Comparison of ENCODE assay signal across 8 cellular contexts in genomic region chr2:71465356-71465755, GRCh38.
"Had no signal": no experiment of that assay in that cellular context is flagged by ENCODE, and none has a peak within 500 bp of the region (broad histone marks: within the 10 kb centered on the region; RNA-seq: fewer than 3 reads in every experiment).

No MANE protein-coding gene starts in this region.

- H3K36me3 ChIP-seq: esophagus muscularis mucosa, tibial artery had no signal

- DNase-seq: activated gamma-delta T cell treated with Interleukin-2 at 50 U/mL for 16 hours; activated naive CD8-positive, alpha-beta T cell treated with anti-CD3 and anti-CD28 coated beads for 36 hours; activated T-cell treated with anti-CD3 and anti-CD28 coated beads, Interleukin-2, amount 50 U/mL, for 48 hours; dorsolateral prefrontal cortex; T-helper 2 cell; tibial artery had no signal

- ATAC-seq: activated CD4-positive, CD25-positive, alpha-beta regulatory T cell treated with anti-CD3 and anti-CD28 coated beads, Interleukin-2, amount 50 U/mL, for 24 hours had no signal

- H3K27me3 ChIP-seq: tibial artery had no signal

- H3K9me3 ChIP-seq: esophagus muscularis mucosa, tibial artery had no signal

- H3K27ac ChIP-seq: dorsolateral prefrontal cortex had no signal
